8 cellular contexts compared by ENCODE assay signal in genomic region chr12:78887008-78887407, GRCh38. TPM values are rescaled to one million over a fixed set of nuclear protein-coding genes. Genes with fewer than 3 reads are reported as not detected.
DNase-seq lines count a peak whose midpoint lies in the region; ATAC-seq and TF ChIP-seq lines count a peak whose summit lies in the region.

No MANE protein-coding gene starts in this region.

- no peak for ATAC-seq in gastrocnemius medialis
- no peak for ATAC-seq in stimulated activated naive CD8-positive, alpha-beta T cell treated with anti-CD3 and anti-CD28 coated beads, Interleukin-15, Interleukin-2, amounts not matched to agents 100 U/mL and 50 U/mL, for 24 hours

- dilution Hi-C loops in mammary epithelial cell (cut with HindIII; ENCODE audit: low sequenced_read_pairs) = no loop called here

- H3K4me1 ChIP-seq in mammary epithelial cell (ENCODE audit: insufficient read depth, low read length) (peaks cover 4% of the 10 kb centered on the region), gastrocnemius medialis (no peaks in the 10 kb centered on the region)

- H3K79me2 ChIP-seq in mammary epithelial cell (ENCODE audit: insufficient read depth, low read length) = no peaks in the 10 kb centered on the region

- H3K27me3 ChIP-seq in mammary epithelial cell (ENCODE audit: insufficient read depth, low read length) = no peaks in the 10 kb centered on the region
- H3K27me3 ChIP-seq in gastrocnemius medialis = no peaks in the 10 kb centered on the region

- no peak overlapping the region for H2AFZ ChIP-seq in mammary epithelial cell (ENCODE audit: low read depth, low read length)

- no TSS peak for BruUV-seq in mammary epithelial cell (replicated peaks; lab: Mats Ljungman, UMichigan)

- CTCF ChIA-PET in mammary epithelial cell (lab: Charles Lee; ENCODE audit: low non-redundant PET) = no interaction called here

- DNase-seq in ELR (ENCODE audit: low read depth) (peak; percentile 91), NCI-H460 (ENCODE audit: extremely low read depth, low read depth) (peak; percentile 92), mammary epithelial cell (peak; percentile 58), myocyte (ENCODE audit: low read depth) (peak; percentile 72), inferior parietal cortex (ENCODE audit: extremely low spot score) (no peak), gastrocnemius medialis (no peak), DMS153 (lab: John Stamatoyannopoulos, UW) (no peak)
- DNase-seq in stimulated activated naive CD8-positive, alpha-beta T cell treated with anti-CD3 and anti-CD28 coated beads, Interleukin-15, Interleukin-2, amounts not matched to agents 100 U/mL and 50 U/mL, for 24 hours = no peak

- H3K4me2 ChIP-seq in mammary epithelial cell (ENCODE audit: insufficient read depth, low read depth, low read length) = no peak overlapping the region

- no peak overlapping the region for H3K9ac ChIP-seq in mammary epithelial cell (ENCODE audit: insufficient read depth, low read length)

- H4K20me1 ChIP-seq in mammary epithelial cell (ENCODE audit: insufficient read depth, low read length) = no peaks in the 10 kb centered on the region

- TF ChIP-seq POLR2A in gastrocnemius medialis (IDR thresholded peaks at IDR 0.05) = no peak

- TF ChIP-seq CTCF in mammary epithelial cell (conservative IDR thresholded peaks at IDR 0.05 in 1 of 2, IDR thresholded peaks at IDR 0.05 in 1 of 2; ENCODE audit: extremely low read depth in 1 of 2, insufficient read depth in 1 of 2, low read depth in 1 of 2, low read length in 2 of 2) (no peak), gastrocnemius medialis (IDR thresholded peaks at IDR 0.05 in 4 of 5, conservative IDR thresholded peaks at IDR 0.05 in 1 of 5) (no peak)

- intact Hi-C loops in mammary epithelial cell (cut with micrococcal nuclease) = no loop called here
- intact Hi-C loops in gastrocnemius medialis (cut with DNase I; ENCODE audit: low total_unique reads) = no loop called here

- peak overlapping the region; percentile 65 for H3K27ac ChIP-seq in mammary epithelial cell (ENCODE audit: insufficient read depth, low read depth, low read length)
- H3K27ac ChIP-seq in gastrocnemius medialis = no peak overlapping the region

- H3K36me3 ChIP-seq in mammary epithelial cell (ENCODE audit: insufficient read depth, low read length) = no peaks in the 10 kb centered on the region
- no peaks in the 10 kb centered on the region for H3K36me3 ChIP-seq in gastrocnemius medialis

- H3K4me3 ChIP-seq in mammary epithelial cell (replicated peaks in 1 of 3; ENCODE audit: insufficient read depth in 1 of 3, low read depth in 2 of 3, low read length in 3 of 3) (no peak overlapping the region), gastrocnemius medialis (no peak overlapping the region)

- WGBS in mammary epithelial cell (ENCODE audit: low coverage, missing lambda C conversion rate) = 72% methylated on average over 6 of the region's 6 CpGs

- H3K9me3 ChIP-seq in mammary epithelial cell (replicated peaks; ENCODE audit: insufficient read depth, low read length) (no peaks in the 10 kb centered on the region), gastrocnemius medialis (no peaks in the 10 kb centered on the region)

- in situ Hi-C loops in mammary epithelial cell (cut with MboI; ENCODE audit: low sequenced_read_pairs in 2 of 2) = no loop called here
- in situ Hi-C loops in gastrocnemius medialis (cut with MboI; ENCODE audit: low sequenced_read_pairs in 4 of 4) = no loop called here

RNA-seq across cellular contexts. Expression of gene SYT1, which starts 22.4 kb away (rescaled TPM):
- 12.9 and 14.5 TPM in 2 replicates for total RNA-seq in NCI-H460 (2014; rRNA removed; shearing (Covaris generic))
- 3.1 and 10.1 TPM in 2 replicates for polyA plus RNA-seq in NCI-H460 (2014; cell fraction: nucleus; rRNA removed)
- total RNA-seq in mammary epithelial cell = 10 to 100 TPM; 13.7 to 19.3 TPM
- polyA plus RNA-seq in mammary epithelial cell = 9.0 TPM
- polyA minus RNA-seq in mammary epithelial cell = 20.9 TPM
- 29.6 and 44.6 TPM in 2 replicates for total RNA-seq in myocyte
- 8.5 TPM for polyA plus RNA-seq in myocyte (2012)
- total RNA-seq in gastrocnemius medialis = under 1 TPM in 2 of 4 donors, not detected in 2; 0.13 to 0.88 TPM

Comparison
In these comparisons a context has a peak if more than half of its experiments do, and no peak if none do; other contexts are left out.
1. DNase-seq: peak in ELR (single experiment), NCI-H460 (single experiment), mammary epithelial cell (single experiment) and myocyte (single experiment); none in inferior parietal cortex (single experiment), gastrocnemius medialis (0 of 2), stimulated activated naive CD8-positive, alpha-beta T cell treated with anti-CD3 and anti-CD28 coated beads, Interleukin-15, Interleukin-2, amounts not matched to agents 100 U/mL and 50 U/mL, for 24 hours (single experiment) and DMS153 (single experiment).